1 cellular context compared by ENCODE assay signal in the genomic region with DNA sequence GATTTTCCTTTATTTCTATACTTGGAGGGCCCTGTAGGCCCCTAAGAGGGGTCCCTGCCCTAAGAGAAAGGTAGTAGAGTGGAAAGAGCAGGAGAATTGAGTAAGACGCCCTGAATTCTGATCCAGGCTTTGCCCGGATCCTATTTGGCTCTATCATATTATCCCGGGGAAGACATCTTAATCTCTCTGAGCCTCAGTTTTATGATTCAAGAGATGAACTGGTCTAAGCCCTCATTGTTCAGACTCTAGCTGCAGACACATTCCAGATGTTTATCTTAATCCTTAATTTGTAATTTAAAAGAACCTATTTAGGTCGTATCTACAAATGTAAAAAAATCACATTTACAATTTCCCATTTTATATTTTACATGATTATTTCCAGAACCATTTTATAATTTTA.
TF ChIP-seq lines count a peak whose summit lies in the region.

No MANE protein-coding gene starts in this region.

TF ChIP-seq in WTC11, 78 proteins besides CTCF, POLR2A, EP300 and RAD21 (continued from another document):
- TF ChIP-seq GTF2I (CRISPR knock-in tag; conservative IDR thresholded peaks at IDR 0.05) = no peak
- no peak for TF ChIP-seq ZBTB21 (CRISPR knock-in tag; IDR thresholded peaks at IDR 0.05; ENCODE audit: borderline replicate concordance)
- no peak for TF ChIP-seq PRRX2 (CRISPR knock-in tag; IDR thresholded peaks at IDR 0.05)
- TF ChIP-seq GRHL2 (CRISPR knock-in tag; IDR thresholded peaks at IDR 0.05; ENCODE audit: insufficient replicate concordance, severe bottlenecking) = no peak
- no peak for TF ChIP-seq ETV6 (CRISPR knock-in tag; IDR thresholded peaks at IDR 0.05)
TF ChIP-seq in WTC11: peak in this region for 0.
